ENCODE assay signal across 8 cellular contexts in genomic region chr10:28250782-28251181, GRCh38. TPM values are rescaled to one million over a fixed set of nuclear protein-coding genes. Genes with fewer than 3 reads are reported as not detected.
DNase-seq lines count a peak whose midpoint lies in the region; ATAC-seq, FAIRE-seq and TF ChIP-seq lines count a peak whose summit lies in the region.

No MANE protein-coding gene starts in this region.

- H3K9me3 Mint-ChIP-seq in CD14-positive monocyte (no peaks in the 10 kb centered on the region), memory B cell (peaks cover under 1% of the 10 kb centered on the region)

- H3K27me3 ChIP-seq in bronchial epithelial cell (ENCODE audit: control insufficient read depth, insufficient read depth, low read length), result no peaks in the 10 kb centered on the region

- intact Hi-C loops in CD14-positive monocyte (cut with micrococcal nuclease), result loop anchor here (5.0 to 10.0 kb wide), 3 partner anchors 52 to 132 kb away; partner anchors contain the start of gene MPP7 (in 2 of the 2)

- no peak for FAIRE-seq in HTR-8/SVneo (lab: Jason Lieb, UNC)
- FAIRE-seq in bronchial epithelial cell (lab: Jason Lieb, UNC), result no peak

- no peak overlapping the region for H3K4me3 ChIP-seq in bronchial epithelial cell (ENCODE audit: low read depth, low read length)

- H3K36me3 ChIP-seq in bronchial epithelial cell (ENCODE audit: control insufficient read depth, insufficient read depth, low read length), result no peaks in the 10 kb centered on the region

- TF ChIP-seq CTCF in CD14-positive monocyte (IDR thresholded peaks at IDR 0.05) (peak; percentile 65), bronchial epithelial cell (IDR thresholded peaks at IDR 0.05; ENCODE audit: insufficient read depth, low read length, severe bottlenecking) (no peak)

- H3K27ac Mint-ChIP-seq in CD14-positive monocyte (peak overlapping the region in 1 of 7 donors; percentile 25), memory B cell (no peak overlapping the region)

- H3K4me1 Mint-ChIP-seq in CD14-positive monocyte (peaks cover 71% of the 10 kb centered on the region), memory B cell (peaks cover 2% of the 10 kb centered on the region)

- ATAC-seq in memory B cell (ENCODE audit: low read depth), result peak; percentile 51
- ATAC-seq in GM21737 (IDR thresholded peaks at IDR 0.05; ENCODE audit: unreplicated experiment), result no peak

- DNase-seq in CD14-positive monocyte (ENCODE audit: low spot score), result no peak
- peak; percentile 15 for DNase-seq in HTR-8/SVneo (ENCODE audit: insufficient read length, low spot score)
- DNase-seq in bronchial epithelial cell (ENCODE audit: low read depth), result peak; percentile 64
- DNase-seq in memory B cell (ENCODE audit: low spot score in 2 of 2), result no peak
- no peak for DNase-seq in NK-92 treated with Interleukin-12 subunit alpha and Interleukin-12 subunit beta, amount 100 ng/mL, for 24 hours (lab: John Stamatoyannopoulos, UW)
- no peak for DNase-seq in germinal center (ENCODE audit: low spot score)
- DNase-seq in NCI-H345 treated with DMSO at 0.1 percent for 48 hours (lab: John Stamatoyannopoulos, UW; ENCODE audit: unreplicated experiment), result no peak

- H3K36me3 Mint-ChIP-seq in CD14-positive monocyte (peaks cover 0 to 9% of the 10 kb centered on the region in 2 donors), memory B cell (peaks cover 3% of the 10 kb centered on the region)

- H3K4me3 Mint-ChIP-seq in CD14-positive monocyte (no peak overlapping the region), memory B cell (no peak overlapping the region)

- H3K27me3 Mint-ChIP-seq in CD14-positive monocyte (ENCODE audit: low read depth in 3 of 3) (peaks cover 0 to 4% (median 0%) of the 10 kb centered on the region in 3 donors), memory B cell (peaks cover 2% of the 10 kb centered on the region)

RNA-seq across cellular contexts. Expression of gene MPP7, which starts 52.1 kb away (rescaled TPM):
- polyA plus RNA-seq in CD14-positive monocyte, result 10 to 100 TPM; 33.6 to 48.3 TPM
- 11.1 and 24.6 TPM in 2 replicates for total RNA-seq in bronchial epithelial cell

Comparison
In these comparisons a context has a peak if more than half of its experiments do, and no peak if none do; other contexts are left out.
1. DNase-seq: peak in HTR-8/SVneo (single experiment) and bronchial epithelial cell (single experiment); none in CD14-positive monocyte (single experiment), memory B cell (0 of 2), NK-92 treated with Interleukin-12 subunit alpha and Interleukin-12 subunit beta, amount 100 ng/mL, for 24 hours (single experiment), germinal center (single experiment) and NCI-H345 treated with DMSO at 0.1 percent for 48 hours (single experiment).